Comparison of ENCODE assay signal across 8 cellular contexts in genomic region chr7:131071786-131072504, GRCh38.
A peak's percentile ranks its signal among the peaks of the same experiment; 100 is the strongest.
DNase-seq lines count a peak whose midpoint lies in the region; ATAC-seq and TF ChIP-seq lines count a peak whose summit lies in the region.

No MANE protein-coding gene starts in this region.

- H4K8ac ChIP-seq in mesenchymal stem cell (ENCODE audit: low read length), result no peak overlapping the region

- no peak overlapping the region for H2BK15ac ChIP-seq in mesenchymal stem cell (ENCODE audit: low read depth, poor library complexity, severe bottlenecking)

- H3K4me3 ChIP-seq in OCI-LY3 (ENCODE audit: low read length), result peak overlapping the region; percentile 67
- H3K4me3 ChIP-seq in mesenchymal stem cell (ENCODE audit: insufficient read depth in 1 of 2, low read depth in 1 of 2, low read length in 2 of 2), result peak overlapping the region in 1 of 2 experiments; percentile 35

- no peak overlapping the region for H3K4me3 Mint-ChIP-seq in activated CD4-positive, alpha-beta T cell treated with anti-CD3 and anti-CD28 coated beads for 36 hours
- H3K4me3 Mint-ChIP-seq in central memory CD8-positive, alpha-beta T cell, result peak overlapping the region; percentile 60

- H3K18ac ChIP-seq in mesenchymal stem cell (ENCODE audit: low read depth in 1 of 2, low read length in 2 of 2), result no peak overlapping the region

- H3K4ac ChIP-seq in mesenchymal stem cell (ENCODE audit: low read depth in 1 of 2, low read length in 2 of 2), result no peak overlapping the region

- H2AFZ ChIP-seq in OCI-LY3 (ENCODE audit: low read depth, low read length) (peak overlapping the region; percentile 58; the same call in 1 of the 2 replicates), mesenchymal stem cell (ENCODE audit: low read depth, low read length) (no peak overlapping the region)

- no peaks in the 10 kb centered on the region for H3K27me3 Mint-ChIP-seq in activated CD4-positive, alpha-beta T cell treated with anti-CD3 and anti-CD28 coated beads for 36 hours
- no peaks in the 10 kb centered on the region for H3K27me3 Mint-ChIP-seq in central memory CD8-positive, alpha-beta T cell

- H2BK120ac ChIP-seq in mesenchymal stem cell (ENCODE audit: low read depth, low read length), result no peak overlapping the region

- peaks cover 11% of the 10 kb centered on the region for H3K4me1 ChIP-seq in OCI-LY3 (ENCODE audit: low read length)
- H3K4me1 ChIP-seq in mesenchymal stem cell (ENCODE audit: control insufficient read depth, insufficient read depth, low read depth, low read length), result peaks cover 9% of the 10 kb centered on the region

- H3K4me1 Mint-ChIP-seq in activated CD4-positive, alpha-beta T cell treated with anti-CD3 and anti-CD28 coated beads for 36 hours, result peaks cover 78% of the 10 kb centered on the region
- peaks cover 83% of the 10 kb centered on the region for H3K4me1 Mint-ChIP-seq in central memory CD8-positive, alpha-beta T cell

- H4K20me1 ChIP-seq in OCI-LY3 (ENCODE audit: insufficient read depth, low read length), result 0 out of 2 replicates have a peak, but pooled peaks cover 2% of the 10 kb centered on the region

- H3K4me2 ChIP-seq in OCI-LY3 (ENCODE audit: low read length) (peak overlapping the region; percentile 66), mesenchymal stem cell (ENCODE audit: low read length, poor library complexity, severe bottlenecking) (no peak overlapping the region)

- no peak overlapping the region for H4K91ac ChIP-seq in mesenchymal stem cell (ENCODE audit: low read length)

- CTCF ChIA-PET in activated CD4-positive, alpha-beta T cell treated with anti-CD3 and anti-CD28 coated beads for 36 hours (lab: Charles Lee), result interaction anchor here (1.0 to 1.1 kb wide), 2 partner anchors 151 to 429 kb away, joined by 3 to 4 read pairs; no protein-coding TSS in a partner anchor

- peak overlapping the region; percentile 51 for H3K27ac ChIP-seq in OCI-LY3 (ENCODE audit: low read length)
- no peak overlapping the region for H3K27ac ChIP-seq in mesenchymal stem cell (ENCODE audit: low read length, poor library complexity, severe bottlenecking)

- H3K14ac ChIP-seq in mesenchymal stem cell (ENCODE audit: low read length in 2 of 2), result no peak overlapping the region

- H3K9ac ChIP-seq in OCI-LY3 (ENCODE audit: low read length), result peak overlapping the region; percentile 48
- H3K9ac ChIP-seq in mesenchymal stem cell (ENCODE audit: low read length), result peak overlapping the region; percentile 73

- no peak overlapping the region for H3K23ac ChIP-seq in mesenchymal stem cell (ENCODE audit: low read length in 2 of 2)

- H2BK12ac ChIP-seq in mesenchymal stem cell (ENCODE audit: low read length in 2 of 2), result no peak overlapping the region

- intact Hi-C loops in activated CD4-positive, alpha-beta T cell treated with anti-CD3 and anti-CD28 coated beads for 36 hours (cut with DNase I, micrococcal nuclease), result no loop called here

- peaks cover 31% of the 10 kb centered on the region for H3K36me3 Mint-ChIP-seq in activated CD4-positive, alpha-beta T cell treated with anti-CD3 and anti-CD28 coated beads for 36 hours (ENCODE audit: low read depth)
- peaks cover 91% of the 10 kb centered on the region for H3K36me3 Mint-ChIP-seq in central memory CD8-positive, alpha-beta T cell (ENCODE audit: insufficient read depth)

- no peak overlapping the region for H2BK5ac ChIP-seq in mesenchymal stem cell (ENCODE audit: low read depth, low read length, poor library complexity, severe bottlenecking)

- no peak for ATAC-seq in activated CD4-positive, alpha-beta T cell treated with anti-CD3 and anti-CD28 coated beads for 36 hours
- ATAC-seq in central memory CD8-positive, alpha-beta T cell (replicated peaks; ENCODE audit: extremely low read depth, poor library complexity, severe bottlenecking), result no peak
- ATAC-seq in GM21717 (IDR thresholded peaks at IDR 0.05; ENCODE audit: unreplicated experiment) (no peak), GM19463 (IDR thresholded peaks at IDR 0.05; ENCODE audit: unreplicated experiment) (no peak)

- H3K36me3 ChIP-seq in OCI-LY3 (replicated peaks; ENCODE audit: low read depth, low read length) (no peaks in the 10 kb centered on the region), mesenchymal stem cell (ENCODE audit: control insufficient read depth in 1 of 2, insufficient read depth in 2 of 2, low read depth in 1 of 2, low read length in 2 of 2) (peaks cover 4 to 63% of the 10 kb centered on the region in 2 experiments)

- no peaks in the 10 kb centered on the region for H3K27me3 ChIP-seq in OCI-LY3 (ENCODE audit: low read depth, low read length)
- no peaks in the 10 kb centered on the region for H3K27me3 ChIP-seq in mesenchymal stem cell (ENCODE audit: control insufficient read depth in 1 of 2, insufficient read depth in 1 of 2, low read length in 2 of 2)

- H2AK5ac ChIP-seq in mesenchymal stem cell (ENCODE audit: low read length, severe bottlenecking), result no peak overlapping the region

- TF ChIP-seq CTCF in OCI-LY3 (IDR thresholded peaks at IDR 0.05; ENCODE audit: low read depth, low read length), result peak; percentile 61

- H3K79me2 ChIP-seq in OCI-LY3 (ENCODE audit: low read length), result no peaks in the 10 kb centered on the region

- H3K9me3 ChIP-seq in OCI-LY3 (ENCODE audit: insufficient read depth, low read length) (no peaks in the 10 kb centered on the region), mesenchymal stem cell (ENCODE audit: control insufficient read depth, low read length) (no peaks in the 10 kb centered on the region)

- WGBS in mesenchymal stem cell, result 88% methylated on average over 8 of the region's 10 CpGs

- POLR2A ChIA-PET in activated CD4-positive, alpha-beta T cell treated with anti-CD3 and anti-CD28 coated beads for 36 hours (lab: Charles Lee), result no interaction called here

- H3K79me1 ChIP-seq in mesenchymal stem cell (replicated peaks; ENCODE audit: low read length, poor library complexity, severe bottlenecking), result peaks cover 26% of the 10 kb centered on the region

- peak; percentile 22 for DNase-seq in activated CD4-positive, alpha-beta T cell treated with anti-CD3 and anti-CD28 coated beads for 36 hours
- no peak for DNase-seq in activated CD4-positive, alpha-beta T cell treated with anti-CD3 and anti-CD28 coated beads, Interleukin-2, amount 50 U/mL, for 4 hours
- DNase-seq in central memory CD8-positive, alpha-beta T cell (ENCODE audit: low spot score in 2 of 2), result no peak
- DNase-seq in mesenchymal stem cell (peak; percentile 57), COR-L47 (lab: John Stamatoyannopoulos, UW) (no peak)

- H3K27ac Mint-ChIP-seq in activated CD4-positive, alpha-beta T cell treated with anti-CD3 and anti-CD28 coated beads for 36 hours, result peak overlapping the region; percentile 70
- H3K27ac Mint-ChIP-seq in central memory CD8-positive, alpha-beta T cell (ENCODE audit: low read depth), result no peak overlapping the region

- no peaks in the 10 kb centered on the region for H3K9me3 Mint-ChIP-seq in activated CD4-positive, alpha-beta T cell treated with anti-CD3 and anti-CD28 coated beads for 36 hours (ENCODE audit: low read depth)
- no peaks in the 10 kb centered on the region for H3K9me3 Mint-ChIP-seq in central memory CD8-positive, alpha-beta T cell

Comparison
In these comparisons a context has a peak if more than half of its experiments do, and no peak if none do; other contexts are left out.
1. DNase-seq: peak in activated CD4-positive, alpha-beta T cell treated with anti-CD3 and anti-CD28 coated beads for 36 hours (single experiment) and mesenchymal stem cell (single experiment); none in activated CD4-positive, alpha-beta T cell treated with anti-CD3 and anti-CD28 coated beads, Interleukin-2, amount 50 U/mL, for 4 hours (0 of 2), central memory CD8-positive, alpha-beta T cell (0 of 2) and COR-L47 (single experiment).